1 cellular context compared by ENCODE assay signal in genomic region chr10:93541402-93542357, GRCh38.
TF ChIP-seq lines count a peak whose summit lies in the region.

No MANE protein-coding gene starts in this region.

TF ChIP-seq in HepG2, 621 proteins besides CTCF, POLR2A, EP300 and RAD21:
- TF ChIP-seq PATZ1 (CRISPR knock-in tag; IDR thresholded peaks at IDR 0.05) = 0 out of 2 replicates have a peak, but pooled peaks have one; percentile 40
- peak; percentile 81 for TF ChIP-seq STAG1 (CRISPR knock-in tag; IDR thresholded peaks at IDR 0.05)
- no peak for TF ChIP-seq DNMT1 (CRISPR knock-in tag; IDR thresholded peaks at IDR 0.05)
- peak; percentile 37 for TF ChIP-seq XRCC5 (optimal IDR thresholded peaks at IDR 0.05; ENCODE audit: low read length)
- TF ChIP-seq KDM2A (CRISPR knock-in tag; IDR thresholded peaks at IDR 0.05; ENCODE audit: borderline replicate concordance, low read depth) = peak; percentile 43; the same call in 1 of the 2 replicates
- TF ChIP-seq FOSL2 (CRISPR knock-in tag; IDR thresholded peaks at IDR 0.05) = peak; percentile 17; the same call in 1 of the 2 replicates
- peak; percentile 89; the same call in 1 of the 2 replicates for TF ChIP-seq TFAP4 (IDR thresholded peaks at IDR 0.05; ENCODE audit: borderline replicate concordance, low read depth)
- TF ChIP-seq GATAD2A (CRISPR knock-in tag; IDR thresholded peaks at IDR 0.05) = 0 out of 2 replicates have a peak, but pooled peaks have one; percentile 15
- no peak for TF ChIP-seq NPAS2 (CRISPR knock-in tag; IDR thresholded peaks at IDR 0.05; ENCODE audit: borderline replicate concordance)
- TF ChIP-seq SMC3 (IDR thresholded peaks at IDR 0.05; ENCODE audit: low read length) = peak; percentile 25; the same call in 1 of the 2 replicates
